Comparison of ENCODE assay signal across 18 cellular contexts in genomic region chr1:239792157-239792556, GRCh38.
DNase-seq lines count a peak whose midpoint lies in the region; ATAC-seq lines count a peak whose summit lies in the region.
"Had no signal": no experiment of that assay in that cellular context is flagged by ENCODE, and none has a peak within 500 bp of the region (broad histone marks: within the 10 kb centered on the region; RNA-seq: fewer than 3 reads in every experiment).

No MANE protein-coding gene starts in this region.

- ATAC-seq in activated CD4-positive, CD25-positive, alpha-beta regulatory T cell treated with anti-CD3 and anti-CD28 coated beads, Interleukin-2, amount 50 U/mL, for 24 hours: peak; percentile 56 to 62
- peak; percentile 56 for ATAC-seq in HG02610 (IDR thresholded peaks at IDR 0.05; ENCODE audit: unreplicated experiment)
- peak; percentile 95 for ATAC-seq in activated T-helper 17 cell treated with anti-CD3 and anti-CD28 coated beads, Interleukin-2, amount 50 U/mL, for 72 hours (replicated peaks)
- ATAC-seq: HepG2, Panc1, Right ventricle myocardium inferior had no signal

- no peak overlapping the region for H3K27ac Mint-ChIP-seq in activated naive CD4-positive, alpha-beta T cell treated with anti-CD3 and anti-CD28 coated beads for 36 hours
- no peak overlapping the region for H3K27ac Mint-ChIP-seq in activated T-helper 17 cell treated with anti-CD3 and anti-CD28 coated beads, Interleukin-2, amount 50 U/mL, for 72 hours

- no peak overlapping the region for H3K4me3 ChIP-seq in H7 (ENCODE audit: insufficient read depth, low read depth, low read length)
- H3K4me3 ChIP-seq: BLaER1 treated with 17β-estradiol and CSF1 and Interleukin-3, amounts not matched to agents 10 nM and 100 nM; MG63 had no signal

- H3K9me3 Mint-ChIP-seq in activated naive CD4-positive, alpha-beta T cell treated with anti-CD3 and anti-CD28 coated beads for 36 hours: no peaks in the 10 kb centered on the region
- no peaks in the 10 kb centered on the region for H3K9me3 Mint-ChIP-seq in activated T-helper 17 cell treated with anti-CD3 and anti-CD28 coated beads, Interleukin-2, amount 50 U/mL, for 72 hours

- H3K27me3 Mint-ChIP-seq in activated naive CD4-positive, alpha-beta T cell treated with anti-CD3 and anti-CD28 coated beads for 36 hours (ENCODE audit: low read depth): no peaks in the 10 kb centered on the region
- H3K27me3 Mint-ChIP-seq in activated T-helper 17 cell treated with anti-CD3 and anti-CD28 coated beads, Interleukin-2, amount 50 U/mL, for 72 hours: no peaks in the 10 kb centered on the region

- H3K27me3 ChIP-seq in H7 (ENCODE audit: control insufficient read depth, insufficient read depth, low read length): no peaks in the 10 kb centered on the region
- H3K27me3 ChIP-seq: BLaER1 treated with 17β-estradiol and CSF1 and Interleukin-3, amounts not matched to agents 10 nM and 100 nM; MG63 had no signal

- DNase-seq in activated CD4-positive, CD25-positive, alpha-beta regulatory T cell (lab: John Stamatoyannopoulos, UW): no peak
- peak; percentile 46 for DNase-seq in activated naive CD4-positive, alpha-beta T cell treated with anti-CD3 and anti-CD28 coated beads for 36 hours
- no peak for DNase-seq in activated naive CD4-positive, alpha-beta T cell (lab: John Stamatoyannopoulos, UW)
- DNase-seq in H7 (no peak), HK-2 (ENCODE audit: unreplicated experiment) (no peak)
- DNase-seq: 8988T, EL, GOT3, MG63, NCI-H1092 treated with DMSO at 0.1 percent for 48 hours, NCI-H510A treated with DMSO at 0.1 percent for 48 hours had no signal

- peaks cover 11% of the 10 kb centered on the region for H3K4me1 Mint-ChIP-seq in activated naive CD4-positive, alpha-beta T cell treated with anti-CD3 and anti-CD28 coated beads for 36 hours (ENCODE audit: low read depth)
- H3K4me1 Mint-ChIP-seq in activated T-helper 17 cell treated with anti-CD3 and anti-CD28 coated beads, Interleukin-2, amount 50 U/mL, for 72 hours: no peaks in the 10 kb centered on the region

- no peaks in the 10 kb centered on the region for H3K36me3 ChIP-seq in H7 (replicated peaks; ENCODE audit: control insufficient read depth, insufficient read depth, low read length)
- H3K36me3 ChIP-seq: BLaER1 treated with 17β-estradiol and CSF1 and Interleukin-3, amounts not matched to agents 10 nM and 100 nM; MG63 had no signal

- no peaks in the 10 kb centered on the region for H3K36me3 Mint-ChIP-seq in activated naive CD4-positive, alpha-beta T cell treated with anti-CD3 and anti-CD28 coated beads for 36 hours (ENCODE audit: low read depth)
- no peaks in the 10 kb centered on the region for H3K36me3 Mint-ChIP-seq in activated T-helper 17 cell treated with anti-CD3 and anti-CD28 coated beads, Interleukin-2, amount 50 U/mL, for 72 hours (ENCODE audit: low read depth)

- CTCF ChIA-PET in activated naive CD4-positive, alpha-beta T cell treated with anti-CD3 and anti-CD28 coated beads for 36 hours (lab: Charles Lee): interaction anchor here (0.8 to 1.7 kb wide), 3 partner anchors 26 to 106 kb away, joined by 5 to 8 read pairs (median 7); no protein-coding TSS in a partner anchor

- H3K4me3 Mint-ChIP-seq in activated naive CD4-positive, alpha-beta T cell treated with anti-CD3 and anti-CD28 coated beads for 36 hours: no peak overlapping the region
- H3K4me3 Mint-ChIP-seq in activated T-helper 17 cell treated with anti-CD3 and anti-CD28 coated beads, Interleukin-2, amount 50 U/mL, for 72 hours: no peak overlapping the region

- intact Hi-C loops in activated naive CD4-positive, alpha-beta T cell treated with anti-CD3 and anti-CD28 coated beads for 36 hours (cut with micrococcal nuclease): loop anchor here (1.0 to 10.0 kb wide), 4 partner anchors 19 to 183 kb away; no protein-coding TSS in a partner anchor
